In the genomic region with DNA sequence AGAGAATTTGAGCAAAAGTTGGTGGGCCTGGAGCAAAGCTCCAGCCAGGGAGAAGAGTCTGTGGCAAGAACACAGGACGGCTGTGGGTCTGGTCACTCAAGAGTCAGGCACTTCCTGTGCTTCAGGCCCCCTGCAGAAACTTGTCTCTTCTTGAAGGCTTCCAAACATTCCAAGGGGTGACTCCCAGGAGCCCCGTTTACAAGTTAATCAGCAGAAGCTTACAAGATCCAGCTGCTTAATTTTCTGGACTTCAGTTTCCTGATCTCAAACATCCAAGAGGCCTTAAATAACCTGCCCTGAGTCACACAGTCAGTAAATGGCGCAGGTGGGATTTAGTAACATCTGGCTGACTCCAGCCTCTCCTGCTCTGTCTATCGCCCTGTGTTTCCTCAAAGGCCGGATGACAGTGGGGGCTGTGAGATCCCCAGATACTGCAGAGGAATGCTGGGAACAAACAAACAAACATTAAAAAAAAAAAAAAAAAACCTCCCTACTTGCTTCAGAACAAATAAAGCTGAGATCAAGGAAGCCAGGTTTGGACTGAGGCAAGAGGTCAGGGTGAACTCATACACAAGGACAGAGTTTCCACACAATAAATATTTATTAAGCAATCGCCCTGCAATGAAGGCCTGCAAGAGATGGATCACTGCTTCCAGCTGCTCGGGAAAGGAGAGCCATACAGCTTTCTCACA, we compare ENCODE assay signal across 9 cellular contexts.
DNase-seq lines count a peak whose midpoint lies in the region; ATAC-seq lines count a peak whose summit lies in the region.
"Had no signal": no experiment of that assay in that cellular context is flagged by ENCODE, and none has a peak within 500 bp of the region (broad histone marks: within the 10 kb centered on the region; RNA-seq: fewer than 3 reads in every experiment).

No MANE protein-coding gene starts in this region.

- peaks cover 23% of the 10 kb centered on the region for H3K9me3 Mint-ChIP-seq in activated CD4-positive, alpha-beta T cell treated with anti-CD3 and anti-CD28 coated beads, Interleukin-2, amount 10 ng/mL, durations not matched to agents 24 days and 14 days
- peaks cover 13% of the 10 kb centered on the region for H3K9me3 Mint-ChIP-seq in T-helper 2 cell treated with Interferon-gamma antibody and Interleukin-4, amounts not matched to agents 5 μg/mL and 100 μg/mL, for 36 hours
- no peaks in the 10 kb centered on the region for H3K9me3 Mint-ChIP-seq in activated naive CD8-positive, alpha-beta T cell treated with anti-CD3 and anti-CD28 coated beads for 36 hours

- H3K27ac Mint-ChIP-seq in activated CD4-positive, alpha-beta T cell treated with anti-CD3 and anti-CD28 coated beads, Interleukin-2, amount 10 ng/mL, durations not matched to agents 24 days and 14 days, result no peak overlapping the region
- H3K27ac Mint-ChIP-seq in T-helper 2 cell treated with Interferon-gamma antibody and Interleukin-4, amounts not matched to agents 5 μg/mL and 100 μg/mL, for 36 hours, result no peak overlapping the region
- H3K27ac Mint-ChIP-seq in activated naive CD8-positive, alpha-beta T cell treated with anti-CD3 and anti-CD28 coated beads for 36 hours, result no peak overlapping the region

- no peaks in the 10 kb centered on the region for H3K27me3 Mint-ChIP-seq in activated CD4-positive, alpha-beta T cell treated with anti-CD3 and anti-CD28 coated beads, Interleukin-2, amount 10 ng/mL, durations not matched to agents 24 days and 14 days
- H3K27me3 Mint-ChIP-seq in T-helper 2 cell treated with Interferon-gamma antibody and Interleukin-4, amounts not matched to agents 5 μg/mL and 100 μg/mL, for 36 hours (ENCODE audit: low read depth), result no peaks in the 10 kb centered on the region
- peaks cover 7% of the 10 kb centered on the region for H3K27me3 Mint-ChIP-seq in activated naive CD8-positive, alpha-beta T cell treated with anti-CD3 and anti-CD28 coated beads for 36 hours

- H3K9ac ChIP-seq in rectal smooth muscle tissue (ENCODE audit: low read length), result no peak overlapping the region

- intact Hi-C loops in left ventricle myocardium superior (cut with micrococcal nuclease), result no loop called here
- intact Hi-C loops in activated CD4-positive, alpha-beta T cell treated with anti-CD3 and anti-CD28 coated beads, Interleukin-2, amount 10 ng/mL, durations not matched to agents 24 days and 14 days (cut with micrococcal nuclease), result no loop called here

- no peak overlapping the region for H3K4me3 ChIP-seq in rectal smooth muscle tissue (ENCODE audit: low read length)

- ATAC-seq in left ventricle myocardium superior (peak; percentile 78), GM19324 (IDR thresholded peaks at IDR 0.05; ENCODE audit: low FRiP score, unreplicated experiment) (no peak)

- H3K4me1 ChIP-seq in rectal smooth muscle tissue (ENCODE audit: control insufficient read depth, insufficient read depth, low read length), result peaks cover 13% of the 10 kb centered on the region

- no peak overlapping the region for H3K4me3 Mint-ChIP-seq in activated CD4-positive, alpha-beta T cell treated with anti-CD3 and anti-CD28 coated beads, Interleukin-2, amount 10 ng/mL, durations not matched to agents 24 days and 14 days
- no peak overlapping the region for H3K4me3 Mint-ChIP-seq in T-helper 2 cell treated with Interferon-gamma antibody and Interleukin-4, amounts not matched to agents 5 μg/mL and 100 μg/mL, for 36 hours
- no peak overlapping the region for H3K4me3 Mint-ChIP-seq in activated naive CD8-positive, alpha-beta T cell treated with anti-CD3 and anti-CD28 coated beads for 36 hours

- H3K36me3 Mint-ChIP-seq in activated CD4-positive, alpha-beta T cell treated with anti-CD3 and anti-CD28 coated beads, Interleukin-2, amount 10 ng/mL, durations not matched to agents 24 days and 14 days (ENCODE audit: low read depth), result peaks cover 2% of the 10 kb centered on the region
- H3K36me3 Mint-ChIP-seq in T-helper 2 cell treated with Interferon-gamma antibody and Interleukin-4, amounts not matched to agents 5 μg/mL and 100 μg/mL, for 36 hours (ENCODE audit: low read depth), result peaks cover 3% of the 10 kb centered on the region
- no peaks in the 10 kb centered on the region for H3K36me3 Mint-ChIP-seq in activated naive CD8-positive, alpha-beta T cell treated with anti-CD3 and anti-CD28 coated beads for 36 hours

- DNase-seq in DMS53 treated with DMSO at 0.1 percent for 48 hours (lab: John Stamatoyannopoulos, UW; ENCODE audit: unreplicated experiment) (peak; percentile 87), SKM-1 treated with dmso at 0.1 percent for 144 hours (lab: John Stamatoyannopoulos, UW; ENCODE audit: unreplicated experiment) (peak; percentile 55), left ventricle myocardium superior (peak; percentile 56)
- DNase-seq in activated CD4-positive, alpha-beta T cell treated with anti-CD3 and anti-CD28 coated beads, Interleukin-2, amount 10 ng/mL, durations not matched to agents 24 days and 14 days, result no peak
- no peak for DNase-seq in T-helper 2 cell treated with Interferon-gamma antibody and Interleukin-4, amounts not matched to agents 5 μg/mL and 100 μg/mL, for 36 hours (ENCODE audit: low spot score)
- DNase-seq in activated naive CD8-positive, alpha-beta T cell treated with anti-CD3 and anti-CD28 coated beads for 36 hours, result no peak
- DNase-seq: NCI-H2107 had no signal

- H3K4me1 Mint-ChIP-seq in activated CD4-positive, alpha-beta T cell treated with anti-CD3 and anti-CD28 coated beads, Interleukin-2, amount 10 ng/mL, durations not matched to agents 24 days and 14 days, result peaks cover 46% of the 10 kb centered on the region
- H3K4me1 Mint-ChIP-seq in T-helper 2 cell treated with Interferon-gamma antibody and Interleukin-4, amounts not matched to agents 5 μg/mL and 100 μg/mL, for 36 hours (ENCODE audit: low read depth), result peaks cover 12% of the 10 kb centered on the region
- peaks cover 27% of the 10 kb centered on the region for H3K4me1 Mint-ChIP-seq in activated naive CD8-positive, alpha-beta T cell treated with anti-CD3 and anti-CD28 coated beads for 36 hours

- H3K27me3 ChIP-seq in rectal smooth muscle tissue (ENCODE audit: control insufficient read depth, insufficient read depth, low read length), result no peaks in the 10 kb centered on the region

- H3K27ac ChIP-seq in rectal smooth muscle tissue (ENCODE audit: low read depth, low read length), result peak overlapping the region; percentile 34

- H3K36me3 ChIP-seq in rectal smooth muscle tissue (ENCODE audit: control insufficient read depth, insufficient read depth, low read length), result no peaks in the 10 kb centered on the region

Comparison
In these comparisons a context has a peak if more than half of its experiments do, and no peak if none do; other contexts are left out.
1. DNase-seq: peak in DMS53 treated with DMSO at 0.1 percent for 48 hours (single experiment), SKM-1 treated with dmso at 0.1 percent for 144 hours (single experiment) and left ventricle myocardium superior (single experiment); none in activated CD4-positive, alpha-beta T cell treated with anti-CD3 and anti-CD28 coated beads, Interleukin-2, amount 10 ng/mL, durations not matched to agents 24 days and 14 days (single experiment), T-helper 2 cell treated with Interferon-gamma antibody and Interleukin-4, amounts not matched to agents 5 μg/mL and 100 μg/mL, for 36 hours (single experiment) and activated naive CD8-positive, alpha-beta T cell treated with anti-CD3 and anti-CD28 coated beads for 36 hours (single experiment).